Comparison of ENCODE assay signal across 2 cellular contexts in the genomic region with DNA sequence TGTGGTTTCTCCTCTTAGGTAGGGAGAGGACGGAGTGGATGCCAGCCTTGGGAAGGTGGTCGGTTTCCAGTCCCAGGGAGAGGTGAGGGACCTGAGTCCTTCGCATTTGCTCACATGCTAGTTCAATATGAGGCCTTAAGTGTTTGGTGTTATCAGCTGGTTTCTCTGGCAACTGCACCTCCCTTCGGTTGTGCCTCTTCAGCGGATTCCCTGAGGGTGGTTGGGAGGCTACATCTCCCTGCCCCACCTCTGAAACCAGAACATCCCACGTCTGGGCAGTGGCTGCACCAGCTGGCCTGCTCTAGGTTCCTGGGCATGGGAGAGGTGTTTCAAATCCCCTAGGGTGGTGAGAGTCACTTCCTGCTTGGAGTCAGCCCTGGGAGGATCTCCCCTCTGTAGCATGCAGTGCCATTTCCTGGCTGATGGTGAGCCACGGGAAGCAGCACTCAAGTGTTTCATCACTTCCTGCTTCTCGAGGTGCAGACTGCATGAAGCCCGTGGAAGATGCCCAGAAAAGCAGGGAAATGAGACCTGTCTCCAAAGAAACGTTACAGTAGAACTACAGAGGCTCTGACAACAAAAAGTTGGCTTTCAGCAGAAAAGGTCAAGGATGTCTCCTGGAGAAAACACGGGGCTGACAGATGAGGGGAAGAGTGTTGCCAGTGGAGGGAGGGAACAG.
TF ChIP-seq lines count a peak whose summit lies in the region.

No MANE protein-coding gene starts in this region.

TF ChIP-seq in PFSK-1, 5 proteins besides CTCF, POLR2A, EP300 and RAD21:
- no peak for TF ChIP-seq SIN3A (IDR thresholded peaks at IDR 0.05; ENCODE audit: borderline replicate concordance, insufficient read depth, low read length)
- peak; percentile 36 for TF ChIP-seq FOXP2 (optimal IDR thresholded peaks at IDR 0.05; ENCODE audit: borderline replicate concordance, extremely low read depth, extremely low read length, insufficient read depth)
TF ChIP-seq in PFSK-1: peak in this region for 1.

TF ChIP-seq in K562, 482 proteins besides CTCF, POLR2A, EP300 and RAD21 (continues in another document):
- TF ChIP-seq RFX1 (IDR thresholded peaks at IDR 0.05) (peak; percentile 72), CEBPG (CRISPR knock-in tag; IDR thresholded peaks at IDR 0.05) (peak; percentile 79), CEBPG (tag; conservative IDR thresholded peaks at IDR 0.05 in 1 of 2, IDR thresholded peaks at IDR 0.05 in 1 of 2) (peak; percentile 49 to 90), RBM14 (IDR thresholded peaks at IDR 0.05; ENCODE audit: borderline replicate concordance, insufficient read depth, low read depth, low read length) (no peak), ZNF780A (CRISPR knock-in tag; IDR thresholded peaks at IDR 0.05) (no peak), EZH2 (IDR thresholded peaks at IDR 0.05; ENCODE audit: borderline replicate concordance, low read depth, low read length) (no peak), NFATC3 (IDR thresholded peaks at IDR 0.05) (no peak), NR2C2 (CRISPR knock-in tag; IDR thresholded peaks at IDR 0.05) (no peak), NR2C2 (tag; IDR thresholded peaks at IDR 0.05) (peak; percentile 43; the same call in 1 of the 2 replicates), FOS (IDR thresholded peaks at IDR 0.05; ENCODE audit: extremely low read depth, insufficient read length) (no peak), KDM2B (CRISPR knock-in tag; IDR thresholded peaks at IDR 0.05) (no peak), SMAD1 (IDR thresholded peaks at IDR 0.05; ENCODE audit: low read depth, low read length, partially characterized antibody) (no peak), MCM5 (IDR thresholded peaks at IDR 0.05; ENCODE audit: low read depth) (no peak), MAFF (IDR thresholded peaks at IDR 0.05; ENCODE audit: low read length) (no peak), LCOR (CRISPR knock-in tag; IDR thresholded peaks at IDR 0.05) (no peak), MXI1 (IDR thresholded peaks at IDR 0.05; ENCODE audit: low read depth, low read length) (no peak), ZNF165 (CRISPR knock-in tag; IDR thresholded peaks at IDR 0.05; ENCODE audit: borderline replicate concordance) (no peak), DDX20 (tag; IDR thresholded peaks at IDR 0.05; ENCODE audit: low read depth) (no peak), ZNF717 (CRISPR knock-in tag; IDR thresholded peaks at IDR 0.05) (no peak), ELF1 (tag; IDR thresholded peaks at IDR 0.05) (peak; percentile 62), U2AF2 (optimal IDR thresholded peaks at IDR 0.05; ENCODE audit: low read depth, low read length) (no peak), RNF2 (IDR thresholded peaks at IDR 0.05) (no peak), CREB1 (IDR thresholded peaks at IDR 0.05) (no peak), CREB1 (CRISPR knock-in tag; IDR thresholded peaks at IDR 0.05) (no peak), NFE2 (IDR thresholded peaks at IDR 0.05; ENCODE audit: low read depth) (no peak), TAF7 (tag; IDR thresholded peaks at IDR 0.05) (0 out of 2 replicates have a peak, but pooled peaks have one; percentile 37), SLC30A9 (CRISPR knock-in tag; IDR thresholded peaks at IDR 0.05) (no peak), FOXK2 (conservative IDR thresholded peaks at IDR 0.05 in 1 of 2, IDR thresholded peaks at IDR 0.05 in 1 of 2; ENCODE audit: low read depth in 2 of 2) (no peak), ZFP30 (CRISPR knock-in tag; IDR thresholded peaks at IDR 0.05; ENCODE audit: borderline replicate concordance) (no peak), PHF8 (IDR thresholded peaks at IDR 0.05; ENCODE audit: borderline replicate concordance, low read length) (no peak), U2AF1 (optimal IDR thresholded peaks at IDR 0.05; ENCODE audit: low read depth, low read length) (no peak), SMAD3 (CRISPR knock-in tag; conservative IDR thresholded peaks at IDR 0.05) (no peak), ZNF3 (CRISPR knock-in tag; IDR thresholded peaks at IDR 0.05) (no peak), ZNF146 (CRISPR knock-in tag; IDR thresholded peaks at IDR 0.05; ENCODE audit: unreplicated experiment) (no peak), MAFG (tag; conservative IDR thresholded peaks at IDR 0.05) (no peak)
- TF ChIP-seq, protein P1, sequence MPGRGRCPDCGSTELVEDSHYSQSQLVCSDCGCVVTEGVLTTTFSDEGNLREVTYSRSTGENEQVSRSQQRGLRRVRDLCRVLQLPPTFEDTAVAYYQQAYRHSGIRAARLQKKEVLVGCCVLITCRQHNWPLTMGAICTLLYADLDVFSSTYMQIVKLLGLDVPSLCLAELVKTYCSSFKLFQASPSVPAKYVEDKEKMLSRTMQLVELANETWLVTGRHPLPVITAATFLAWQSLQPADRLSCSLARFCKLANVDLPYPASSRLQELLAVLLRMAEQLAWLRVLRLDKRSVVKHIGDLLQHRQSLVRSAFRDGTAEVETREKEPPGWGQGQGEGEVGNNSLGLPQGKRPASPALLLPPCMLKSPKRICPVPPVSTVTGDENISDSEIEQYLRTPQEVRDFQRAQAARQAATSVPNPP (IDR thresholded peaks at IDR 0.05; ENCODE audit: borderline replicate concordance, insufficient read depth, insufficient read length), result no peak
- TF ChIP-seq, protein P2, sequence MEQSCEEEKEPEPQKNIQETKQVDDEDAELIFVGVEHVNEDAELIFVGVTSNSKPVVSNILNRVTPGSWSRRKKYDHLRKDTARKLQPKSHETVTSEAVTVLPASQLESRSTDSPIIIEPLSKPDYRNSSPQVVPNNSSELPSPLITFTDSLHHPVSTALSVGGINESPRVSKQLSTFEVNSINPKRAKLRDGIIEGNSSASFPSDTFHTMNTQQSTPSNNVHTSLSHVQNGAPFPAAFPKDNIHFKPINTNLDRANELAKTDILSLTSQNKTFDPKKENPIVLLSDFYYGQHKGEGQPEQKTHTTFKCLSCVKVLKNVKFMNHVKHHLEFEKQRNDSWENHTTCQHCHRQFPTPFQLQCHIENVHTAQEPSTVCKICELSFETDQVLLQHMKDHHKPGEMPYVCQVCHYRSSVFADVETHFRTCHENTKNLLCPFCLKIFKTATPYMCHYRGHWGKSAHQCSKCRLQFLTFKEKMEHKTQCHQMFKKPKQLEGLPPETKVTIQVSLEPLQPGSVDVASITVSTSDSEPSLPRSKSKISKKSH (CRISPR knock-in tag; IDR thresholded peaks at IDR 0.05), result no peak
- TF ChIP-seq, protein P3, sequence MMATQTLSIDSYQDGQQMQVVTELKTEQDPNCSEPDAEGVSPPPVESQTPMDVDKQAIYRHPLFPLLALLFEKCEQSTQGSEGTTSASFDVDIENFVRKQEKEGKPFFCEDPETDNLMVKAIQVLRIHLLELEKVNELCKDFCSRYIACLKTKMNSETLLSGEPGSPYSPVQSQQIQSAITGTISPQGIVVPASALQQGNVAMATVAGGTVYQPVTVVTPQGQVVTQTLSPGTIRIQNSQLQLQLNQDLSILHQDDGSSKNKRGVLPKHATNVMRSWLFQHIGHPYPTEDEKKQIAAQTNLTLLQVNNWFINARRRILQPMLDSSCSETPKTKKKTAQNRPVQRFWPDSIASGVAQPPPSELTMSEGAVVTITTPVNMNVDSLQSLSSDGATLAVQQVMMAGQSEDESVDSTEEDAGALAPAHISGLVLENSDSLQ (IDR thresholded peaks at IDR 0.05), result no peak
- TF ChIP-seq, protein P4, sequence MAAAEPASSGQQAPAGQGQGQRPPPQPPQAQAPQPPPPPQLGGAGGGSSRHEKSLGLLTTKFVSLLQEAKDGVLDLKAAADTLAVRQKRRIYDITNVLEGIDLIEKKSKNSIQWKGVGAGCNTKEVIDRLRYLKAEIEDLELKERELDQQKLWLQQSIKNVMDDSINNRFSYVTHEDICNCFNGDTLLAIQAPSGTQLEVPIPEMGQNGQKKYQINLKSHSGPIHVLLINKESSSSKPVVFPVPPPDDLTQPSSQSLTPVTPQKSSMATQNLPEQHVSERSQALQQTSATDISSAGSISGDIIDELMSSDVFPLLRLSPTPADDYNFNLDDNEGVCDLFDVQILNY (CRISPR knock-in tag; IDR thresholded peaks at IDR 0.05), result no peak
- TF ChIP-seq, protein P5, sequence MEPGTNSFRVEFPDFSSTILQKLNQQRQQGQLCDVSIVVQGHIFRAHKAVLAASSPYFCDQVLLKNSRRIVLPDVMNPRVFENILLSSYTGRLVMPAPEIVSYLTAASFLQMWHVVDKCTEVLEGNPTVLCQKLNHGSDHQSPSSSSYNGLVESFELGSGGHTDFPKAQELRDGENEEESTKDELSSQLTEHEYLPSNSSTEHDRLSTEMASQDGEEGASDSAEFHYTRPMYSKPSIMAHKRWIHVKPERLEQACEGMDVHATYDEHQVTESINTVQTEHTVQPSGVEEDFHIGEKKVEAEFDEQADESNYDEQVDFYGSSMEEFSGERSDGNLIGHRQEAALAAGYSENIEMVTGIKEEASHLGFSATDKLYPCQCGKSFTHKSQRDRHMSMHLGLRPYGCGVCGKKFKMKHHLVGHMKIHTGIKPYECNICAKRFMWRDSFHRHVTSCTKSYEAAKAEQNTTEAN (CRISPR knock-in tag; IDR thresholded peaks at IDR 0.05), result no peak
- TF ChIP-seq, protein P6, sequence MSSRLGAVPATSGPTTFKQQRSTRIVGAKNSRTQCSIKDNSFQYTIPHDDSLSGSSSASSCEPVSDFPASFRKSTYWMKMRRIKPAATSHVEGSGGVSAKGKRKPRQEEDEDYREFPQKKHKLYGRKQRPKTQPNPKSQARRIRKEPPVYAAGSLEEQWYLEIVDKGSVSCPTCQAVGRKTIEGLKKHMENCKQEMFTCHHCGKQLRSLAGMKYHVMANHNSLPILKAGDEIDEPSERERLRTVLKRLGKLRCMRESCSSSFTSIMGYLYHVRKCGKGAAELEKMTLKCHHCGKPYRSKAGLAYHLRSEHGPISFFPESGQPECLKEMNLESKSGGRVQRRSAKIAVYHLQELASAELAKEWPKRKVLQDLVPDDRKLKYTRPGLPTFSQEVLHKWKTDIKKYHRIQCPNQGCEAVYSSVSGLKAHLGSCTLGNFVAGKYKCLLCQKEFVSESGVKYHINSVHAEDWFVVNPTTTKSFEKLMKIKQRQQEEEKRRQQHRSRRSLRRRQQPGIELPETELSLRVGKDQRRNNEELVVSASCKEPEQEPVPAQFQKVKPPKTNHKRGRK (tag; IDR thresholded peaks at IDR 0.05), result no peak
- TF ChIP-seq, protein P7, sequence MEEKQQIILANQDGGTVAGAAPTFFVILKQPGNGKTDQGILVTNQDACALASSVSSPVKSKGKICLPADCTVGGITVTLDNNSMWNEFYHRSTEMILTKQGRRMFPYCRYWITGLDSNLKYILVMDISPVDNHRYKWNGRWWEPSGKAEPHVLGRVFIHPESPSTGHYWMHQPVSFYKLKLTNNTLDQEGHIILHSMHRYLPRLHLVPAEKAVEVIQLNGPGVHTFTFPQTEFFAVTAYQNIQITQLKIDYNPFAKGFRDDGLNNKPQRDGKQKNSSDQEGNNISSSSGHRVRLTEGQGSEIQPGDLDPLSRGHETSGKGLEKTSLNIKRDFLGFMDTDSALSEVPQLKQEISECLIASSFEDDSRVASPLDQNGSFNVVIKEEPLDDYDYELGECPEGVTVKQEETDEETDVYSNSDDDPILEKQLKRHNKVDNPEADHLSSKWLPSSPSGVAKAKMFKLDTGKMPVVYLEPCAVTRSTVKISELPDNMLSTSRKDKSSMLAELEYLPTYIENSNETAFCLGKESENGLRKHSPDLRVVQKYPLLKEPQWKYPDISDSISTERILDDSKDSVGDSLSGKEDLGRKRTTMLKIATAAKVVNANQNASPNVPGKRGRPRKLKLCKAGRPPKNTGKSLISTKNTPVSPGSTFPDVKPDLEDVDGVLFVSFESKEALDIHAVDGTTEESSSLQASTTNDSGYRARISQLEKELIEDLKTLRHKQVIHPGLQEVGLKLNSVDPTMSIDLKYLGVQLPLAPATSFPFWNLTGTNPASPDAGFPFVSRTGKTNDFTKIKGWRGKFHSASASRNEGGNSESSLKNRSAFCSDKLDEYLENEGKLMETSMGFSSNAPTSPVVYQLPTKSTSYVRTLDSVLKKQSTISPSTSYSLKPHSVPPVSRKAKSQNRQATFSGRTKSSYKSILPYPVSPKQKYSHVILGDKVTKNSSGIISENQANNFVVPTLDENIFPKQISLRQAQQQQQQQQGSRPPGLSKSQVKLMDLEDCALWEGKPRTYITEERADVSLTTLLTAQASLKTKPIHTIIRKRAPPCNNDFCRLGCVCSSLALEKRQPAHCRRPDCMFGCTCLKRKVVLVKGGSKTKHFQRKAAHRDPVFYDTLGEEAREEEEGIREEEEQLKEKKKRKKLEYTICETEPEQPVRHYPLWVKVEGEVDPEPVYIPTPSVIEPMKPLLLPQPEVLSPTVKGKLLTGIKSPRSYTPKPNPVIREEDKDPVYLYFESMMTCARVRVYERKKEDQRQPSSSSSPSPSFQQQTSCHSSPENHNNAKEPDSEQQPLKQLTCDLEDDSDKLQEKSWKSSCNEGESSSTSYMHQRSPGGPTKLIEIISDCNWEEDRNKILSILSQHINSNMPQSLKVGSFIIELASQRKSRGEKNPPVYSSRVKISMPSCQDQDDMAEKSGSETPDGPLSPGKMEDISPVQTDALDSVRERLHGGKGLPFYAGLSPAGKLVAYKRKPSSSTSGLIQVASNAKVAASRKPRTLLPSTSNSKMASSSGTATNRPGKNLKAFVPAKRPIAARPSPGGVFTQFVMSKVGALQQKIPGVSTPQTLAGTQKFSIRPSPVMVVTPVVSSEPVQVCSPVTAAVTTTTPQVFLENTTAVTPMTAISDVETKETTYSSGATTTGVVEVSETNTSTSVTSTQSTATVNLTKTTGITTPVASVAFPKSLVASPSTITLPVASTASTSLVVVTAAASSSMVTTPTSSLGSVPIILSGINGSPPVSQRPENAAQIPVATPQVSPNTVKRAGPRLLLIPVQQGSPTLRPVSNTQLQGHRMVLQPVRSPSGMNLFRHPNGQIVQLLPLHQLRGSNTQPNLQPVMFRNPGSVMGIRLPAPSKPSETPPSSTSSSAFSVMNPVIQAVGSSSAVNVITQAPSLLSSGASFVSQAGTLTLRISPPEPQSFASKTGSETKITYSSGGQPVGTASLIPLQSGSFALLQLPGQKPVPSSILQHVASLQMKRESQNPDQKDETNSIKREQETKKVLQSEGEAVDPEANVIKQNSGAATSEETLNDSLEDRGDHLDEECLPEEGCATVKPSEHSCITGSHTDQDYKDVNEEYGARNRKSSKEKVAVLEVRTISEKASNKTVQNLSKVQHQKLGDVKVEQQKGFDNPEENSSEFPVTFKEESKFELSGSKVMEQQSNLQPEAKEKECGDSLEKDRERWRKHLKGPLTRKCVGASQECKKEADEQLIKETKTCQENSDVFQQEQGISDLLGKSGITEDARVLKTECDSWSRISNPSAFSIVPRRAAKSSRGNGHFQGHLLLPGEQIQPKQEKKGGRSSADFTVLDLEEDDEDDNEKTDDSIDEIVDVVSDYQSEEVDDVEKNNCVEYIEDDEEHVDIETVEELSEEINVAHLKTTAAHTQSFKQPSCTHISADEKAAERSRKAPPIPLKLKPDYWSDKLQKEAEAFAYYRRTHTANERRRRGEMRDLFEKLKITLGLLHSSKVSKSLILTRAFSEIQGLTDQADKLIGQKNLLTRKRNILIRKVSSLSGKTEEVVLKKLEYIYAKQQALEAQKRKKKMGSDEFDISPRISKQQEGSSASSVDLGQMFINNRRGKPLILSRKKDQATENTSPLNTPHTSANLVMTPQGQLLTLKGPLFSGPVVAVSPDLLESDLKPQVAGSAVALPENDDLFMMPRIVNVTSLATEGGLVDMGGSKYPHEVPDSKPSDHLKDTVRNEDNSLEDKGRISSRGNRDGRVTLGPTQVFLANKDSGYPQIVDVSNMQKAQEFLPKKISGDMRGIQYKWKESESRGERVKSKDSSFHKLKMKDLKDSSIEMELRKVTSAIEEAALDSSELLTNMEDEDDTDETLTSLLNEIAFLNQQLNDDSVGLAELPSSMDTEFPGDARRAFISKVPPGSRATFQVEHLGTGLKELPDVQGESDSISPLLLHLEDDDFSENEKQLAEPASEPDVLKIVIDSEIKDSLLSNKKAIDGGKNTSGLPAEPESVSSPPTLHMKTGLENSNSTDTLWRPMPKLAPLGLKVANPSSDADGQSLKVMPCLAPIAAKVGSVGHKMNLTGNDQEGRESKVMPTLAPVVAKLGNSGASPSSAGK (IDR thresholded peaks at IDR 0.05), result peak; percentile 78
- TF ChIP-seq, protein P8, sequence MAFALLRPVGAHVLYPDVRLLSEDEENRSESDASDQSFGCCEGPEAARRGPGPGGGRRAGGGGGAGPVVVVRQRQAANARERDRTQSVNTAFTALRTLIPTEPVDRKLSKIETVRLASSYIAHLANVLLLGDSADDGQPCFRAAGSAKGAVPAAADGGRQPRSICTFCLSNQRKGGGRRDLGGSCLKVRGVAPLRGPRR (CRISPR knock-in tag; IDR thresholded peaks at IDR 0.05), result no peak
